In the genomic region with DNA sequence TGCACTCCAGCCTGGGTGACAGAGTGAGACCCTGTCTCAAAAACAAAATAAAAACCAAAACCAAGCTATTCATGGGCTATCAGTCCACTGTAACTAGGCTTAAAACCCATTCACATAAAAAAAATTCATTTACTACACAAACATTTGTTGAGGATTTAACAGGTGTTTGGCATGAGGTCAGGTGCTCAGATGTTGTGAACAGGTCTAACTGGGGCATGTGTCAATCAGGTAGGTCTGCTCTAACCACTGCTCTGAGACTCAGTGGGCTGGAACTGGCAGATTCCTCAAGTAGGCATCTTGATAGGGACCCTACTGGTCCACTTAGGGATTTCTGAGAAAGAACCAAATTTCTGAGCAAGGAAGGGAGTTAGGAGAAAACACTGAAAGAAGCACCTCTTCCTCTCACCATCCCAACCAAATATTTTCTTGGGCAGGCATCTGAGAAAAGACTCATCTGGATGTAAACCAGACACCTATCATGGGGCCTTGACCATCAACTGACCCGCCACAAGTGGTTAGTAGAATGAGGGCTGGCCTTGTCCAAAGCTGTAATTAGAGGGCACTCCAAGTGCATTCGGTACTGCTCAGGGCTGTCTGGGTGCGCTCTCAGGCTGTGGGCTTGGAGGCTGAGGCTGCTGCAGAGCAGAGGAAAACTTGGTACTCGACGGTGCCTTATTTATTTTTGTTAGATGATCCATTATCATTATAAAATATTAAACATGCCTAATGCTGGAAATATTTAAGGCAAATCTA, we compare ENCODE assay signal across 26 cellular contexts. TPM values are rescaled to one million over a fixed set of nuclear protein-coding genes. Genes with fewer than 3 reads are reported as not detected.
DNase-seq lines count a peak whose midpoint lies in the region; ATAC-seq and TF ChIP-seq lines count a peak whose summit lies in the region.
"Had no signal": no experiment of that assay in that cellular context is flagged by ENCODE, and none has a peak within 500 bp of the region (broad histone marks: within the 10 kb centered on the region; RNA-seq: fewer than 3 reads in every experiment).

No MANE protein-coding gene starts in this region.

- peaks cover 91% of the 10 kb centered on the region for H3K36me3 Mint-ChIP-seq in activated T-cell treated with anti-CD3 and anti-CD28 coated beads, Interleukin-2, amount 50 U/mL, for 24 hours (ENCODE audit: low read depth)
- peaks cover 42% of the 10 kb centered on the region for H3K36me3 Mint-ChIP-seq in activated naive CD8-positive, alpha-beta T cell treated with anti-CD3 and anti-CD28 coated beads, Interleukin-2, amount 10 ng/mL, durations not matched to agents 7 days and 5 days
- H3K36me3 Mint-ChIP-seq in stimulated activated effector memory CD8-positive, alpha-beta T cell treated with anti-CD3 and anti-CD28 coated beads, Interleukin-12 subunit alpha, Interleukin-12 subunit beta, amount 100 ng/mL, for 72 hours = peaks cover 100% of the 10 kb centered on the region

- peak overlapping the region; percentile 81 for H3K27ac Mint-ChIP-seq in activated T-cell treated with anti-CD3 and anti-CD28 coated beads, Interleukin-2, amount 50 U/mL, for 24 hours
- H3K27ac Mint-ChIP-seq in activated naive CD8-positive, alpha-beta T cell treated with anti-CD3 and anti-CD28 coated beads, Interleukin-2, amount 10 ng/mL, durations not matched to agents 7 days and 5 days = peak overlapping the region; percentile 21
- H3K27ac Mint-ChIP-seq in stimulated activated effector memory CD8-positive, alpha-beta T cell treated with anti-CD3 and anti-CD28 coated beads, Interleukin-12 subunit alpha, Interleukin-12 subunit beta, amount 100 ng/mL, for 72 hours = peak overlapping the region; percentile 71
- H3K27ac Mint-ChIP-seq: HFFc6; nephron progenitor cell; T-helper 2 cell treated with Interferon-gamma antibody and Interleukin-4, amounts not matched to agents 5 μg/mL and 100 μg/mL, for 36 hours had no signal

- H3K9me3 Mint-ChIP-seq in activated T-cell treated with anti-CD3 and anti-CD28 coated beads, Interleukin-2, amount 50 U/mL, for 24 hours = no peaks in the 10 kb centered on the region
- no peaks in the 10 kb centered on the region for H3K9me3 Mint-ChIP-seq in activated naive CD8-positive, alpha-beta T cell treated with anti-CD3 and anti-CD28 coated beads, Interleukin-2, amount 10 ng/mL, durations not matched to agents 7 days and 5 days
- H3K9me3 Mint-ChIP-seq in stimulated activated effector memory CD8-positive, alpha-beta T cell treated with anti-CD3 and anti-CD28 coated beads, Interleukin-12 subunit alpha, Interleukin-12 subunit beta, amount 100 ng/mL, for 72 hours = no peaks in the 10 kb centered on the region
- H3K9me3 Mint-ChIP-seq: activated T-cell treated with anti-CD3 and anti-CD28 coated beads, Interleukin-2, amount 50 U/mL, for 4 hours; HFFc6; nephron progenitor cell; T-helper 2 cell treated with Interferon-gamma antibody and Interleukin-4, amounts not matched to agents 5 μg/mL and 100 μg/mL, for 36 hours had no signal

- no peak for TF ChIP-seq CTCF in LNCaP clone FGC (IDR thresholded peaks at IDR 0.05; ENCODE audit: control insufficient read depth, extremely low read depth, insufficient read depth)

- peaks cover 42% of the 10 kb centered on the region for H3K4me1 Mint-ChIP-seq in activated T-cell treated with anti-CD3 and anti-CD28 coated beads, Interleukin-2, amount 50 U/mL, for 24 hours (ENCODE audit: low read depth)
- peaks cover 6% of the 10 kb centered on the region for H3K4me1 Mint-ChIP-seq in activated naive CD8-positive, alpha-beta T cell treated with anti-CD3 and anti-CD28 coated beads, Interleukin-2, amount 10 ng/mL, durations not matched to agents 7 days and 5 days
- H3K4me1 Mint-ChIP-seq in stimulated activated effector memory CD8-positive, alpha-beta T cell treated with anti-CD3 and anti-CD28 coated beads, Interleukin-12 subunit alpha, Interleukin-12 subunit beta, amount 100 ng/mL, for 72 hours = peaks cover 23% of the 10 kb centered on the region

- ATAC-seq in activated naive CD8-positive, alpha-beta T cell treated with anti-CD3 and anti-CD28 coated beads, Interleukin-2, amount 10 ng/mL, durations not matched to agents 7 days and 5 days (ENCODE audit: low read depth) = no peak
- ATAC-seq in stimulated activated effector memory CD8-positive, alpha-beta T cell treated with anti-CD3 and anti-CD28 coated beads, Interleukin-12 subunit alpha, Interleukin-12 subunit beta, amount 100 ng/mL, for 72 hours = no peak
- ATAC-seq in GM19324 (IDR thresholded peaks at IDR 0.05; ENCODE audit: low FRiP score, unreplicated experiment) = no peak
- no peak for ATAC-seq in HG03095 (IDR thresholded peaks at IDR 0.05; ENCODE audit: unreplicated experiment)
- ATAC-seq: activated T-cell treated with anti-CD3 and anti-CD28 coated beads, Interleukin-2, amount 50 U/mL, for 4 hours; Right ventricle myocardium inferior; upper lobe of right lung had no signal

- H3K27me3 Mint-ChIP-seq in activated T-cell treated with anti-CD3 and anti-CD28 coated beads, Interleukin-2, amount 50 U/mL, for 24 hours = no peaks in the 10 kb centered on the region
- no peaks in the 10 kb centered on the region for H3K27me3 Mint-ChIP-seq in activated naive CD8-positive, alpha-beta T cell treated with anti-CD3 and anti-CD28 coated beads, Interleukin-2, amount 10 ng/mL, durations not matched to agents 7 days and 5 days

- DNase-seq in activated T-cell treated with anti-CD3 and anti-CD28 coated beads, Interleukin-2, amount 50 U/mL, for 24 hours = no peak
- DNase-seq in activated T-cell treated with anti-CD3 and anti-CD28 coated beads for 4 hours = no peak
- peak; percentile 45 for DNase-seq in LNCaP clone FGC (ENCODE audit: low read depth)
- no peak for DNase-seq in activated naive CD8-positive, alpha-beta T cell treated with anti-CD3 and anti-CD28 coated beads, Interleukin-2, amount 10 ng/mL, durations not matched to agents 7 days and 5 days
- peak in 1 of 2 donors; percentile 26 for DNase-seq in stimulated activated effector memory CD8-positive, alpha-beta T cell treated with anti-CD3 and anti-CD28 coated beads, Interleukin-12 subunit alpha, Interleukin-12 subunit beta, amount 100 ng/mL, for 72 hours (ENCODE audit: low spot score in 2 of 2)
- DNase-seq: activated CD4-positive, CD25-positive, alpha-beta regulatory T cell treated with anti-CD3 and anti-CD28 coated beads, Interleukin-2, amount 50 U/mL, for 72 hours; activated naive CD4-positive, alpha-beta T cell; activated T-cell treated with anti-CD3 and anti-CD28 coated beads, Interleukin-2, amount 50 U/mL, for 4 hours; aorta; GOT3; HFFc6; hippocampal formation; KBM-7; NCI-H1105; NCI-H187; NCI-H526; nephron progenitor cell; PC-9; stimulated activated CD4-positive, alpha-beta T cell treated with anti-CD3 and anti-CD28 coated beads, Interleukin-15, amount 100 ng/mL, for 24 hours; stimulated activated CD4-positive, alpha-beta T cell treated with anti-CD3 and anti-CD28 coated beads, Interleukin-4, amount 100 ng/mL, for 4 hours; upper lobe of right lung had no signal

- no peak overlapping the region for H3K4me3 ChIP-seq in LNCaP clone FGC (ENCODE audit: low read depth, low read length)
- H3K4me3 ChIP-seq: lung, PC-9, upper lobe of right lung had no signal

- no peak overlapping the region for H3K4me3 Mint-ChIP-seq in activated T-cell treated with anti-CD3 and anti-CD28 coated beads, Interleukin-2, amount 50 U/mL, for 24 hours
- H3K4me3 Mint-ChIP-seq in activated naive CD8-positive, alpha-beta T cell treated with anti-CD3 and anti-CD28 coated beads, Interleukin-2, amount 10 ng/mL, durations not matched to agents 7 days and 5 days = no peak overlapping the region
- no peak overlapping the region for H3K4me3 Mint-ChIP-seq in stimulated activated effector memory CD8-positive, alpha-beta T cell treated with anti-CD3 and anti-CD28 coated beads, Interleukin-12 subunit alpha, Interleukin-12 subunit beta, amount 100 ng/mL, for 72 hours
- H3K4me3 Mint-ChIP-seq: activated T-cell treated with anti-CD3 and anti-CD28 coated beads, Interleukin-2, amount 50 U/mL, for 4 hours; HFFc6; nephron progenitor cell; T-helper 2 cell treated with Interferon-gamma antibody and Interleukin-4, amounts not matched to agents 5 μg/mL and 100 μg/mL, for 36 hours had no signal

- POLR2A ChIA-PET in activated naive CD8-positive, alpha-beta T cell treated with anti-CD3 and anti-CD28 coated beads, Interleukin-2, amount 10 ng/mL, durations not matched to agents 7 days and 5 days (lab: Charles Lee) = no interaction called here

RNA-seq across cellular contexts. Expression of a gene that starts 33.9 kb away (rescaled TPM):
- total RNA-seq in activated naive CD8-positive, alpha-beta T cell treated with anti-CD3 and anti-CD28 coated beads, Interleukin-2, amount 10 ng/mL, durations not matched to agents 7 days and 5 days = 100 to 1,000 TPM; 446 to 480 TPM

Comparison
In these comparisons a context has a peak if more than half of its experiments do, and no peak if none do; other contexts are left out.
1. H3K27ac Mint-ChIP-seq: peak in every context shown above with its lines; median percentile 81 in activated T-cell treated with anti-CD3 and anti-CD28 coated beads, Interleukin-2, amount 50 U/mL, for 24 hours; 71 in stimulated activated effector memory CD8-positive, alpha-beta T cell treated with anti-CD3 and anti-CD28 coated beads, Interleukin-12 subunit alpha, Interleukin-12 subunit beta, amount 100 ng/mL, for 72 hours; 21 in activated naive CD8-positive, alpha-beta T cell treated with anti-CD3 and anti-CD28 coated beads, Interleukin-2, amount 10 ng/mL, durations not matched to agents 7 days and 5 days.